In genomic region chr18:45667056-45667455, GRCh38 we compare ENCODE assay signal across 11 cellular contexts. TPM values are rescaled to one million over a fixed set of nuclear protein-coding genes. Genes with fewer than 3 reads are reported as not detected.
A peak's percentile ranks its signal among the peaks of the same experiment; 100 is the strongest.
DNase-seq lines count a peak whose midpoint lies in the region; ATAC-seq and TF ChIP-seq lines count a peak whose summit lies in the region.
"Had no signal": no experiment of that assay in that cellular context is flagged by ENCODE, and none has a peak within 500 bp of the region (broad histone marks: within the 10 kb centered on the region; RNA-seq: fewer than 3 reads in every experiment).

No MANE protein-coding gene starts in this region.

- H3K4me3 ChIP-seq in BE2C (ENCODE audit: low read depth, low read length) = no peak overlapping the region
- H3K4me3 ChIP-seq: Peyer's patch had no signal

- DNase-seq in activated T-cell treated with anti-CD3 and anti-CD28 coated beads, Interleukin-2, amount 50 U/mL, for 24 hours = no peak
- DNase-seq in activated T-cell treated with anti-CD3 and anti-CD28 coated beads for 4 hours = no peak
- DNase-seq in T-helper 17 cell = no peak
- no peak for DNase-seq in stimulated activated effector memory CD8-positive, alpha-beta T cell treated with anti-CD3 and anti-CD28 coated beads, Interleukin-12 subunit alpha, Interleukin-12 subunit beta, amount 100 ng/mL, for 72 hours (ENCODE audit: low spot score in 2 of 2)
- no peak for DNase-seq in BE2C
- DNase-seq in NCI-H146 treated with DMSO at 0.1 percent for 48 hours (lab: John Stamatoyannopoulos, UW; ENCODE audit: unreplicated experiment) = no peak
- DNase-seq in NCI-H82 (lab: John Stamatoyannopoulos, UW) = no peak
- DNase-seq: Peyer's patch had no signal

- no peaks in the 10 kb centered on the region for H3K9me3 Mint-ChIP-seq in activated T-cell treated with anti-CD3 and anti-CD28 coated beads, Interleukin-2, amount 50 U/mL, for 24 hours
- no peaks in the 10 kb centered on the region for H3K9me3 Mint-ChIP-seq in stimulated activated effector memory CD8-positive, alpha-beta T cell treated with anti-CD3 and anti-CD28 coated beads, Interleukin-12 subunit alpha, Interleukin-12 subunit beta, amount 100 ng/mL, for 72 hours
- H3K9me3 Mint-ChIP-seq: IgD-negative memory B cell had no signal

- H3K4me3 Mint-ChIP-seq in activated T-cell treated with anti-CD3 and anti-CD28 coated beads, Interleukin-2, amount 50 U/mL, for 24 hours = peak overlapping the region; percentile 43
- peak overlapping the region; percentile 66 for H3K4me3 Mint-ChIP-seq in T-helper 17 cell
- H3K4me3 Mint-ChIP-seq in stimulated activated effector memory CD8-positive, alpha-beta T cell treated with anti-CD3 and anti-CD28 coated beads, Interleukin-12 subunit alpha, Interleukin-12 subunit beta, amount 100 ng/mL, for 72 hours = peak overlapping the region; percentile 62

- H3K27ac Mint-ChIP-seq in activated T-cell treated with anti-CD3 and anti-CD28 coated beads, Interleukin-2, amount 50 U/mL, for 24 hours = peak overlapping the region; percentile 90
- H3K27ac Mint-ChIP-seq in T-helper 17 cell = peak overlapping the region; percentile 82
- H3K27ac Mint-ChIP-seq in stimulated activated effector memory CD8-positive, alpha-beta T cell treated with anti-CD3 and anti-CD28 coated beads, Interleukin-12 subunit alpha, Interleukin-12 subunit beta, amount 100 ng/mL, for 72 hours = peak overlapping the region; percentile 89

- peak; percentile 31 for ATAC-seq in HG02759 (IDR thresholded peaks at IDR 0.05; ENCODE audit: unreplicated experiment)
- ATAC-seq in T-helper 17 cell = no peak
- ATAC-seq in stimulated activated effector memory CD8-positive, alpha-beta T cell treated with anti-CD3 and anti-CD28 coated beads, Interleukin-12 subunit alpha, Interleukin-12 subunit beta, amount 100 ng/mL, for 72 hours = peak; percentile 73

- peaks cover 74% of the 10 kb centered on the region for H3K4me1 Mint-ChIP-seq in activated T-cell treated with anti-CD3 and anti-CD28 coated beads, Interleukin-2, amount 50 U/mL, for 24 hours (ENCODE audit: low read depth)
- H3K4me1 Mint-ChIP-seq in T-helper 17 cell = peaks cover 51% of the 10 kb centered on the region
- H3K4me1 Mint-ChIP-seq in stimulated activated effector memory CD8-positive, alpha-beta T cell treated with anti-CD3 and anti-CD28 coated beads, Interleukin-12 subunit alpha, Interleukin-12 subunit beta, amount 100 ng/mL, for 72 hours = peaks cover 61% of the 10 kb centered on the region

- TF ChIP-seq CTCF in BE2C (IDR thresholded peaks at IDR 0.05; ENCODE audit: low read depth, low read length) = no peak

- no peaks in the 10 kb centered on the region for H3K4me1 ChIP-seq in BE2C

- H3K9me3 ChIP-seq in T-helper 17 cell (ENCODE audit: control insufficient read depth, low read length, poor library complexity, severe bottlenecking) (no peaks in the 10 kb centered on the region), BE2C (no peaks in the 10 kb centered on the region)
- H3K9me3 ChIP-seq: Peyer's patch had no signal

- no peaks in the 10 kb centered on the region for H3K36me3 ChIP-seq in BE2C
- H3K36me3 ChIP-seq: Peyer's patch had no signal

- H3K27me3 ChIP-seq in BE2C = no peaks in the 10 kb centered on the region
- H3K27me3 ChIP-seq: Peyer's patch had no signal

- H3K27me3 Mint-ChIP-seq in activated T-cell treated with anti-CD3 and anti-CD28 coated beads, Interleukin-2, amount 50 U/mL, for 24 hours = no peaks in the 10 kb centered on the region
- peaks cover 5% of the 10 kb centered on the region for H3K27me3 Mint-ChIP-seq in T-helper 17 cell

- no peaks in the 10 kb centered on the region for H3K36me3 Mint-ChIP-seq in activated T-cell treated with anti-CD3 and anti-CD28 coated beads, Interleukin-2, amount 50 U/mL, for 24 hours (ENCODE audit: low read depth)
- H3K36me3 Mint-ChIP-seq in T-helper 17 cell (ENCODE audit: low read depth) = no peaks in the 10 kb centered on the region
- H3K36me3 Mint-ChIP-seq in stimulated activated effector memory CD8-positive, alpha-beta T cell treated with anti-CD3 and anti-CD28 coated beads, Interleukin-12 subunit alpha, Interleukin-12 subunit beta, amount 100 ng/mL, for 72 hours = no peaks in the 10 kb centered on the region
- H3K36me3 Mint-ChIP-seq: IgD-negative memory B cell had no signal

RNA-seq across cellular contexts. Expression of gene SLC14A2, which starts 51.8 kb away (rescaled TPM):
- under 1 TPM in 1 of 2 donors, not detected in 1; 0.05 TPM for total RNA-seq in T-helper 17 cell
- polyA plus RNA-seq in BE2C (2012; ENCODE audit: insufficient read depth, insufficient read length, low read depth) = 0.09 TPM
- polyA plus RNA-seq: IgD-negative memory B cell, keratinocyte had no signal

RNA-seq across cellular contexts. Expression of gene SLC14A1, which starts 56.9 kb away (rescaled TPM):
- total RNA-seq in T-helper 17 cell = 1 to 10 TPM; 8.0 to 9.8 TPM
- polyA plus RNA-seq in BE2C (2012; ENCODE audit: insufficient read depth, insufficient read length, low read depth) = not detected
- polyA plus RNA-seq: keratinocyte had no signal
